21 cellular contexts compared by ENCODE assay signal in the genomic region with DNA sequence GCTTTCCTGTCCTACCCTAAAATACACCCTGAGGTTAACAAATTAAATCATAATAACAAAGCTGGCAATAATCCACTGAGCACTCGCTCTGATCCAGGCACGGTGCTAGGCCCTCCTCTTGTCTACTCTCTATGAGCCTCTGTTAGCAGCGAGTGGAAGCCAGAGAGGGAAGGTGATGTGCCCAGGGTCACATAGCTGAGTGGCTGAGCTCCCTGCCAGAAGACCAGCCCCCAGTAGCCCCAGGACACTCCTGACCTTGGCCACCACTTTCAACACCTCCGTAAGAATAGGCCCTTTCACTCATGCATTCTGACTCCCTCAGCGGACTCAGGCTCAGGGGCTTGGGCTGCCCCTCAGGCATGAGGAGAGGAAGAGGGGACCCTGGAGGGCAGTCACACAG. TPM values are rescaled to one million over a fixed set of nuclear protein-coding genes. Genes with fewer than 3 reads are reported as not detected.
DNase-seq lines count a peak whose midpoint lies in the region; ATAC-seq, FAIRE-seq and TF ChIP-seq lines count a peak whose summit lies in the region.
"Had no signal": no experiment of that assay in that cellular context is flagged by ENCODE, and none has a peak within 500 bp of the region (broad histone marks: within the 10 kb centered on the region; RNA-seq: fewer than 3 reads in every experiment).

No MANE protein-coding gene starts in this region.

- DNase-seq in A549 (ENCODE audit: low read depth in 1 of 2, low spot score in 1 of 2), result no peak
- no peak for DNase-seq in PC-9
- no peak for DNase-seq in lower lobe of right lung
- no peak for DNase-seq in stomach
- no peak for DNase-seq in activated CD4-positive, alpha-beta memory T cell treated with anti-CD3 and anti-CD28 coated beads, Interleukin-2, amount 10 ng/mL, durations not matched to agents 7 days and 5 days
- no peak for DNase-seq in HCEC 1CT
- no peak for DNase-seq in activated T-helper 1 cell treated with anti-CD3 and anti-CD28 coated beads, Interleukin-12 subunit alpha, Interleukin-12 subunit beta, Interleukin-2, Interleukin-4 antibody, amounts not matched to agents 30 ng/mL and 10 ng/mL and 1 ng/mL, durations not matched to agents 14 hours and 24 hours and 36 hours (ENCODE audit: low spot score)
- DNase-seq: BE2C, COR-L47, DMS153, DMS79 treated with DMSO at 0.1 percent for 48 hours, EL had no signal

- CTCF ChIA-PET in A549 (lab: Yijun Ruan, JAX) (interaction anchor here (4.5 kb wide), 1 partner anchor 16 kb away, joined by 15 read pairs; no protein-coding TSS in a partner anchor), PC-9 (lab: Charles Lee) (no interaction called here)
- CTCF ChIA-PET in activated CD4-positive, alpha-beta memory T cell treated with anti-CD3 and anti-CD28 coated beads, Interleukin-2, amount 10 ng/mL, durations not matched to agents 7 days and 5 days (lab: Charles Lee), result interaction anchor here (1.7 kb wide), 1 partner anchor 18 kb away, joined by 5 read pairs; no protein-coding TSS in a partner anchor

- no peaks in the 10 kb centered on the region for H3K9me2 ChIP-seq in PC-9 (ENCODE audit: insufficient read depth)

- no peaks in the 10 kb centered on the region for H3K4me1 Mint-ChIP-seq in activated CD4-positive, alpha-beta memory T cell treated with anti-CD3 and anti-CD28 coated beads, Interleukin-2, amount 10 ng/mL, durations not matched to agents 7 days and 5 days
- no peaks in the 10 kb centered on the region for H3K4me1 Mint-ChIP-seq in activated T-helper 1 cell treated with anti-CD3 and anti-CD28 coated beads, Interleukin-12 subunit alpha, Interleukin-12 subunit beta, Interleukin-2, Interleukin-4 antibody, amounts not matched to agents 30 ng/mL and 10 ng/mL and 1 ng/mL, durations not matched to agents 14 hours and 24 hours and 36 hours (ENCODE audit: low read depth)

- no peak overlapping the region for H2AFZ ChIP-seq in PC-9

- no peak for ATAC-seq in A549
- no peak for ATAC-seq in lower lobe of right lung
- ATAC-seq in HG03342 (IDR thresholded peaks at IDR 0.05; ENCODE audit: unreplicated experiment), result no peak
- ATAC-seq: CD8-positive, alpha-beta T cell had no signal

- no TSS peak for BruUV-seq in PC-9 (replicated peaks; lab: Mats Ljungman, UMichigan)

- no peaks in the 10 kb centered on the region for H4K20me1 ChIP-seq in PC-9 (ENCODE audit: insufficient read depth)

- no peaks in the 10 kb centered on the region for H3K79me2 ChIP-seq in PC-9 (ENCODE audit: low read depth)

- H3K27ac Mint-ChIP-seq in activated CD4-positive, alpha-beta memory T cell treated with anti-CD3 and anti-CD28 coated beads, Interleukin-2, amount 10 ng/mL, durations not matched to agents 7 days and 5 days, result no peak overlapping the region
- no peak overlapping the region for H3K27ac Mint-ChIP-seq in activated T-helper 1 cell treated with anti-CD3 and anti-CD28 coated beads, Interleukin-12 subunit alpha, Interleukin-12 subunit beta, Interleukin-2, Interleukin-4 antibody, amounts not matched to agents 30 ng/mL and 10 ng/mL and 1 ng/mL, durations not matched to agents 14 hours and 24 hours and 36 hours
- H3K27ac Mint-ChIP-seq: CD8-positive, alpha-beta T cell had no signal

- FAIRE-seq in A549 (lab: Jason Lieb, UNC), result no peak
- FAIRE-seq: A204.1, D721Med, G401.6, GM12891, GM19239, H1 had no signal

- H3K4me1 ChIP-seq in A549 (peaks cover 37% of the 10 kb centered on the region), PC-9 (replicated peaks; ENCODE audit: insufficient read depth) (peaks cover 99% of the 10 kb centered on the region), lower lobe of right lung (peaks cover 73% of the 10 kb centered on the region), stomach (peaks cover 46 to 78% (median 75%) of the 10 kb centered on the region in 4 donors)
- H3K4me1 ChIP-seq: BE2C had no signal

- H3K27me3 ChIP-seq in PC-9 (ENCODE audit: insufficient read depth, low read depth) (no peaks in the 10 kb centered on the region), lower lobe of right lung (ENCODE audit: low read depth) (peaks cover 11% of the 10 kb centered on the region), stomach (peaks cover 0 to 16% (median 3%) of the 10 kb centered on the region in 3 donors)
- H3K27me3 ChIP-seq: BE2C had no signal

- H3K27ac ChIP-seq in A549 (peak overlapping the region; percentile 73 to 74; a peak in 2 of 6 replicates), PC-9 (no peak overlapping the region), lower lobe of right lung (peak overlapping the region; percentile 42), stomach (peak overlapping the region; percentile 27 to 88 (median 78))

- TF ChIP-seq POLR2A in A549 (IDR thresholded peaks at IDR 0.05; ENCODE audit: low read length) (no peak), stomach (IDR thresholded peaks at IDR 0.05) (no peak)

- no peak for TF ChIP-seq RAD21 in A549 (conservative IDR thresholded peaks at IDR 0.05 in 1 of 2, IDR thresholded peaks at IDR 0.05 in 1 of 2)

- whole genome bisulfite sequencing in A549 (ENCODE audit: missing lambda C conversion rate), result 93% methylated on average over 5 of the region's 5 CpGs
- 70 to 86% (median 79%) methylated on average over 4 to 5 of the region's 5 CpGs for WGBS in stomach, 5 donors

- H3K4me3 Mint-ChIP-seq in activated CD4-positive, alpha-beta memory T cell treated with anti-CD3 and anti-CD28 coated beads, Interleukin-2, amount 10 ng/mL, durations not matched to agents 7 days and 5 days, result no peak overlapping the region
- no peak overlapping the region for H3K4me3 Mint-ChIP-seq in activated T-helper 1 cell treated with anti-CD3 and anti-CD28 coated beads, Interleukin-12 subunit alpha, Interleukin-12 subunit beta, Interleukin-2, Interleukin-4 antibody, amounts not matched to agents 30 ng/mL and 10 ng/mL and 1 ng/mL, durations not matched to agents 14 hours and 24 hours and 36 hours
- H3K4me3 Mint-ChIP-seq: CD14-positive monocyte; CD8-positive, alpha-beta T cell had no signal

- H3K36me3 Mint-ChIP-seq in activated CD4-positive, alpha-beta memory T cell treated with anti-CD3 and anti-CD28 coated beads, Interleukin-2, amount 10 ng/mL, durations not matched to agents 7 days and 5 days (ENCODE audit: low read depth), result no peaks in the 10 kb centered on the region
- H3K36me3 Mint-ChIP-seq in activated T-helper 1 cell treated with anti-CD3 and anti-CD28 coated beads, Interleukin-12 subunit alpha, Interleukin-12 subunit beta, Interleukin-2, Interleukin-4 antibody, amounts not matched to agents 30 ng/mL and 10 ng/mL and 1 ng/mL, durations not matched to agents 14 hours and 24 hours and 36 hours (ENCODE audit: low read depth), result no peaks in the 10 kb centered on the region
- H3K36me3 Mint-ChIP-seq: CD14-positive monocyte; CD8-positive, alpha-beta T cell had no signal

- POLR2A ChIA-PET in A549 (lab: Yijun Ruan, JAX), result no interaction called here
- POLR2A ChIA-PET in PC-9 (lab: Charles Lee; ENCODE audit: unreplicated experiment), result no interaction called here
- POLR2A ChIA-PET in activated CD4-positive, alpha-beta memory T cell treated with anti-CD3 and anti-CD28 coated beads, Interleukin-2, amount 10 ng/mL, durations not matched to agents 7 days and 5 days (lab: Charles Lee), result no interaction called here

- peaks cover 24% of the 10 kb centered on the region for H3K27me3 Mint-ChIP-seq in activated CD4-positive, alpha-beta memory T cell treated with anti-CD3 and anti-CD28 coated beads, Interleukin-2, amount 10 ng/mL, durations not matched to agents 7 days and 5 days
- H3K27me3 Mint-ChIP-seq in activated T-helper 1 cell treated with anti-CD3 and anti-CD28 coated beads, Interleukin-12 subunit alpha, Interleukin-12 subunit beta, Interleukin-2, Interleukin-4 antibody, amounts not matched to agents 30 ng/mL and 10 ng/mL and 1 ng/mL, durations not matched to agents 14 hours and 24 hours and 36 hours (ENCODE audit: insufficient read depth), result peaks cover 18% of the 10 kb centered on the region

- intact Hi-C loops in PC-9 (cut with micrococcal nuclease; ENCODE audit: unreplicated experiment) (no loop called here), lower lobe of right lung (cut with DNase I) (no loop called here), stomach (cut with DNase I; ENCODE audit: low total_unique reads) (no loop called here)
- intact Hi-C loops in activated T-helper 1 cell treated with anti-CD3 and anti-CD28 coated beads, Interleukin-12 subunit alpha, Interleukin-12 subunit beta, Interleukin-2, Interleukin-4 antibody, amounts not matched to agents 30 ng/mL and 10 ng/mL and 1 ng/mL, durations not matched to agents 14 hours and 24 hours and 36 hours (cut with micrococcal nuclease), result no loop called here

- H3K4me2 ChIP-seq in A549 (no peak overlapping the region), PC-9 (peak overlapping the region; percentile 36)

- H3K4me3 ChIP-seq in A549 (no peak overlapping the region), PC-9 (no peak overlapping the region), lower lobe of right lung (no peak overlapping the region), stomach (no peak overlapping the region)

- no peak for TF ChIP-seq CTCF in A549 (IDR thresholded peaks at IDR 0.05)
- TF ChIP-seq CTCF in PC-9 (conservative IDR thresholded peaks at IDR 0.05), result no peak
- no peak for TF ChIP-seq CTCF in lower lobe of right lung (IDR thresholded peaks at IDR 0.05)
- no peak for TF ChIP-seq CTCF in stomach (IDR thresholded peaks at IDR 0.05)

- H3K9me3 ChIP-seq in A549 (no peaks in the 10 kb centered on the region), PC-9 (ENCODE audit: insufficient read depth, low read depth) (no peaks in the 10 kb centered on the region), lower lobe of right lung (no peaks in the 10 kb centered on the region), stomach (no peaks in the 10 kb centered on the region)
- H3K9me3 ChIP-seq: BE2C had no signal

- H3K9me3 Mint-ChIP-seq in activated CD4-positive, alpha-beta memory T cell treated with anti-CD3 and anti-CD28 coated beads, Interleukin-2, amount 10 ng/mL, durations not matched to agents 7 days and 5 days, result no peaks in the 10 kb centered on the region
- no peaks in the 10 kb centered on the region for H3K9me3 Mint-ChIP-seq in activated T-helper 1 cell treated with anti-CD3 and anti-CD28 coated beads, Interleukin-12 subunit alpha, Interleukin-12 subunit beta, Interleukin-2, Interleukin-4 antibody, amounts not matched to agents 30 ng/mL and 10 ng/mL and 1 ng/mL, durations not matched to agents 14 hours and 24 hours and 36 hours
- H3K9me3 Mint-ChIP-seq: CD8-positive, alpha-beta T cell had no signal

- peaks cover 30% of the 10 kb centered on the region for H3F3A ChIP-seq in PC-9 (ENCODE audit: insufficient read depth, low read depth)

- no peaks in the 10 kb centered on the region for H3K36me3 ChIP-seq in PC-9 (ENCODE audit: low read depth)
- no peaks in the 10 kb centered on the region for H3K36me3 ChIP-seq in lower lobe of right lung
- H3K36me3 ChIP-seq in stomach, result no peaks in the 10 kb centered on the region
- H3K36me3 ChIP-seq: BE2C had no signal

- TF ChIP-seq EP300 in A549 (IDR thresholded peaks at IDR 0.05) (no peak), stomach (IDR thresholded peaks at IDR 0.05) (no peak)

RNA-seq across cellular contexts. Expression of a gene that starts 9.5 kb away (rescaled TPM):
- polyA plus RNA-seq in A549 (2011; rRNA removed) (17.1 and 18.3 TPM in 2 replicates), A549 (2017; fragmentation: RNase III; extraction: RNeasy Plus Mini Kit Qiagen cat#74134 plus additional on column Dnase treatment) (10.1 to 11.0 TPM (median 10.2 TPM) in 3 replicates), stomach (10 to 100 TPM; 20.5 to 56.1 (median 36.4) TPM)
- polyA plus RNA-seq in A549 (2012; cell fraction: cytosol; rRNA removed), result 20.7 and 22.9 TPM in 2 replicates
- polyA plus RNA-seq in A549 (2012; cell fraction: nucleus; rRNA removed), result 23.1 and 25.8 TPM in 2 replicates
- polyA minus RNA-seq in A549 (2011; rRNA and poly(A)+ RNA removed), result 15.1 and 17.9 TPM in 2 replicates
- total RNA-seq in PC-9 (2021) (30.1 and 34.3 TPM in 2 replicates), lower lobe of right lung (103 TPM), stomach (100 to 1,000 TPM in 1 of 5 donors, 10 to 100 TPM in 4; 15.6 to 117 (median 37.9) TPM)
- total RNA-seq in activated CD4-positive, alpha-beta memory T cell treated with anti-CD3 and anti-CD28 coated beads, Interleukin-2, amount 10 ng/mL, durations not matched to agents 7 days and 5 days, result 10 to 100 TPM; 23.4 to 24.8 TPM
- total RNA-seq in activated T-helper 1 cell treated with anti-CD3 and anti-CD28 coated beads, Interleukin-12 subunit alpha, Interleukin-12 subunit beta, Interleukin-2, Interleukin-4 antibody, amounts not matched to agents 30 ng/mL and 10 ng/mL and 1 ng/mL, durations not matched to agents 14 hours and 24 hours and 36 hours, result 24.8 and 28.0 TPM in 2 replicates

RNA-seq across cellular contexts. Expression of a gene that starts 21.2 kb away (rescaled TPM):
- 31.6 and 33.6 TPM in 2 replicates for polyA plus RNA-seq in A549 (2011; rRNA removed)
- polyA plus RNA-seq in A549 (2012; cell fraction: cytosol; rRNA removed), result 12.1 and 18.0 TPM in 2 replicates
- polyA plus RNA-seq in A549 (2012; cell fraction: nucleus; rRNA removed), result 20.2 and 26.1 TPM in 2 replicates
- 15.6 to 18.5 TPM (median 15.8 TPM) in 3 replicates for polyA plus RNA-seq in A549 (2017; fragmentation: RNase III; extraction: RNeasy Plus Mini Kit Qiagen cat#74134 plus additional on column Dnase treatment)
- polyA minus RNA-seq in A549 (2011; rRNA and poly(A)+ RNA removed), result 63.0 and 65.3 TPM in 2 replicates
- total RNA-seq in PC-9 (2021), result 30.8 and 31.0 TPM in 2 replicates
- total RNA-seq in lower lobe of right lung, result 18.3 TPM
- total RNA-seq in stomach, result 10 to 100 TPM in 2 of 5 donors, 1 to 10 TPM in 2, not detected in 1; 7.0 to 16.8 (median 12.1) TPM
- 1 to 10 TPM; 3.3 to 7.9 (median 3.7) TPM for polyA plus RNA-seq in stomach
- total RNA-seq in activated CD4-positive, alpha-beta memory T cell treated with anti-CD3 and anti-CD28 coated beads, Interleukin-2, amount 10 ng/mL, durations not matched to agents 7 days and 5 days, result 10 to 100 TPM; 26.4 to 27.6 TPM
- total RNA-seq in activated T-helper 1 cell treated with anti-CD3 and anti-CD28 coated beads, Interleukin-12 subunit alpha, Interleukin-12 subunit beta, Interleukin-2, Interleukin-4 antibody, amounts not matched to agents 30 ng/mL and 10 ng/mL and 1 ng/mL, durations not matched to agents 14 hours and 24 hours and 36 hours, result 44.9 and 46.2 TPM in 2 replicates
